Comparison of ENCODE assay signal across 17 cellular contexts in the genomic region with DNA sequence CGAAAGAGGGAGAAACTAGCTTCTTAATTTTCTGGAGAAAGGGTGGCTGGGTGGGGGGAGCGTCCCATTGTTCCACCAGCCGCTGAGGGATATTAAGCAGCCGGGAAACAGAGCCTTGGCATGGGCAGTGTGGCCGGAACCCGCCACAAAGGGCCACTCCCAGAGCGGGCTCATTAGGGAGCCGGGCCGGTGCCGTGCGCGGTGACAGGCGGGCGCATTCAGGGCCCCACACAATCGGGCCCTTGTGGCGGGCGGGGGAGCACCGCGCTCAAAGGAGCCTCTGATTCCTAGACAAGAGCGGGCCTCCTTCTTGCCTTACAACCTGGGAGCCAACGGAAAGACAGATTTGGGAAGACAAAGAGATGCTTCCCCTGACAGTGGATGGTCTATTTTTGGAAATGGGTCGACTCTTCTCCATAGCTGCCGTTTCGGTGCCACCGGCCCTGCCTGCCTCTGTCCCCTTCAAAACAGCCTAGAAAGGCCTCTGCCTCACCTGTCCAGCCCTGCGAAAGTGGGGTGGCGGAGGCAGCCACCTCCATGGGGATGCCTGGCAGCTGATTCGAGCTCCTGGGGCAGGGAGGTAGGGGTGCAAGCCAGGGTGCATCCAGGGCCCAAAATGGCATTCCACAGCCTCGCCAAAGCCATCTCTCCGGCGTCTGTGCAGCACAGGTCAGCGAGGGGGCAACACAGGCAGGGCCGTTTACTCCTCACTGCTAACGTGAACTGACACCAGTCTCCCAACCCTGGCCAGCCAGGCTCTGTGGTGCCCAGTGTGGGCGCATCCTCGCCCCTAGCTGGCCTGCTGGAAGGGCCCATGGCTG. TPM values are rescaled to one million over a fixed set of nuclear protein-coding genes. Genes with fewer than 3 reads are reported as not detected.
DNase-seq lines count a peak whose midpoint lies in the region; ATAC-seq, FAIRE-seq and TF ChIP-seq lines count a peak whose summit lies in the region.
"Had no signal": no experiment of that assay in that cellular context is flagged by ENCODE, and none has a peak within 500 bp of the region (broad histone marks: within the 10 kb centered on the region; RNA-seq: fewer than 3 reads in every experiment).

No MANE protein-coding gene starts in this region.

- H3K4me2 ChIP-seq in GM23338 (peak overlapping the region; percentile 48; the same call in 1 of the 2 replicates), H1 (ENCODE audit: insufficient read depth in 1 of 2, low read depth in 2 of 2, low read length in 2 of 2) (0 out of 4 replicates have a peak overlapping the region, but pooled peaks of 1 of the 2 experiments have one; percentile 31)

- no peak for TF ChIP-seq POLR2A in H1 (IDR thresholded peaks at IDR 0.05; ENCODE audit: control extremely low read depth in 1 of 2, low read depth in 2 of 2, low read length in 2 of 2)

- CTCF ChIA-PET in H1 (lab: Charles Lee; ENCODE audit: partially characterized antibody): interaction anchor here (1.0 to 4.3 kb wide), 10 partner anchors 8 to 70 kb away, joined by 3 to 18 read pairs (median 5); no protein-coding TSS in a partner anchor

- no peak overlapping the region for H2AFZ ChIP-seq in GM23338
- no peak overlapping the region for H2AFZ ChIP-seq in H1 (ENCODE audit: low read length)

- H3K23me2 ChIP-seq in H1 (ENCODE audit: low read depth, low read length): no peaks in the 10 kb centered on the region

- H3K27ac ChIP-seq in GM23338 (ENCODE audit: low read depth): no peak overlapping the region
- no peak overlapping the region for H3K27ac ChIP-seq in H1 (ENCODE audit: low read depth, low read length)
- peak overlapping the region; percentile 11 for H3K27ac ChIP-seq in stomach smooth muscle (ENCODE audit: low read length)
- H3K27ac ChIP-seq: SK-N-MC had no signal

- H2BK20ac ChIP-seq in H1 (ENCODE audit: low read length): no peak overlapping the region

- H3K18ac ChIP-seq in H1 (ENCODE audit: extremely low read depth, low read length): peak overlapping the region; percentile 60

- TF ChIP-seq CTCF in GM23338 (conservative IDR thresholded peaks at IDR 0.05; ENCODE audit: low read depth in 2 of 2) (no peak), H1 (IDR thresholded peaks at IDR 0.05; ENCODE audit: control extremely low read depth in 1 of 3, insufficient read depth in 1 of 3, low read depth in 1 of 3, low read length in 3 of 3) (no peak)

- H3K9me3 Mint-ChIP-seq in GM23338: no peaks in the 10 kb centered on the region
- no peaks in the 10 kb centered on the region for H3K9me3 Mint-ChIP-seq in naive thymus-derived CD8-positive, alpha-beta T cell
- H3K9me3 Mint-ChIP-seq: stimulated activated memory B cell treated with anti-CD40 and anti-IgM and Interleukin-4, amounts not matched to agents 10 μg/mL and 1 μg/mL and 100 μg/mL, for 72 hours had no signal

- H3K36me3 Mint-ChIP-seq in GM23338 (ENCODE audit: low read depth): no peaks in the 10 kb centered on the region; the same call in 2 of the 3 replicates
- no peaks in the 10 kb centered on the region for H3K36me3 Mint-ChIP-seq in naive thymus-derived CD8-positive, alpha-beta T cell
- H3K36me3 Mint-ChIP-seq: stimulated activated memory B cell treated with anti-CD40 and anti-IgM and Interleukin-4, amounts not matched to agents 10 μg/mL and 1 μg/mL and 100 μg/mL, for 72 hours had no signal

- H3K23ac ChIP-seq in H1 (ENCODE audit: insufficient read length): no peak overlapping the region

- H3K9me2 ChIP-seq in GM23338 (ENCODE audit: insufficient read depth): no peaks in the 10 kb centered on the region

- H3K14ac ChIP-seq in H1 (ENCODE audit: insufficient read length): no peak overlapping the region

- WGBS in H1 (ENCODE audit: extremely low coverage in 1 of 2, insufficient coverage in 1 of 2, insufficient read length in 1 of 2, insufficient replicate concordance in 2 of 2, low coverage in 1 of 2, low lambda C conversion rate in 2 of 2, missing lambda C conversion rate in 1 of 2), 2 experiments: 91% methylated on average over 32 of the region's 36 CpGs; no CpG with 5 or more reads in 1 of the 2 experiments

- no peak overlapping the region for H3K56ac ChIP-seq in H1 (replicated peaks; ENCODE audit: insufficient read length, low read depth, low read length)

- POLR2A ChIA-PET in H1 (lab: Charles Lee; ENCODE audit: partially characterized antibody): interaction anchor here (0.6 to 2.6 kb wide), 2 partner anchors 12 to 1015 kb away, joined by 3 to 10 read pairs; a partner anchor contains a TSS
- POLR2A ChIA-PET in naive thymus-derived CD8-positive, alpha-beta T cell (lab: Charles Lee): no interaction called here

- H2AK5ac ChIP-seq in H1 (ENCODE audit: low read depth, low read length): peak overlapping the region; percentile 39; the same call in 1 of the 2 replicates

- peak overlapping the region; percentile 52 for H4K91ac ChIP-seq in H1 (replicated peaks; ENCODE audit: insufficient read length, low read length)

- H3K27me3 ChIP-seq in GM23338 (ENCODE audit: insufficient read depth) (no peaks in the 10 kb centered on the region), H1 (replicated peaks in 1 of 4; ENCODE audit: control insufficient read depth in 3 of 4, extremely low read depth in 1 of 4, insufficient read depth in 3 of 4, low read length in 3 of 4) (no peaks in the 10 kb centered on the region; a peak in 1 of 7 replicates), mucosa of stomach (ENCODE audit: control insufficient read depth, insufficient read depth, low read length) (no peaks in the 10 kb centered on the region), stomach smooth muscle (ENCODE audit: control insufficient read depth in 1 of 2, insufficient read depth in 2 of 2, low read length in 2 of 2) (no peaks in the 10 kb centered on the region)

- H3K4me3 Mint-ChIP-seq in GM23338: no peak overlapping the region
- no peak overlapping the region for H3K4me3 Mint-ChIP-seq in naive thymus-derived CD8-positive, alpha-beta T cell
- H3K4me3 Mint-ChIP-seq: stimulated activated memory B cell treated with anti-CD40 and anti-IgM and Interleukin-4, amounts not matched to agents 10 μg/mL and 1 μg/mL and 100 μg/mL, for 72 hours had no signal

- peak overlapping the region; percentile 39 for H4K8ac ChIP-seq in H1 (ENCODE audit: extremely low read depth, insufficient read depth, low read length)

- no peak overlapping the region for H3K4ac ChIP-seq in H1 (replicated peaks; ENCODE audit: insufficient read length, low read depth, low read length)

- no peak for FAIRE-seq in H1 (lab: Jason Lieb, UNC)

- 0 out of 2 replicates have a peak overlapping the region, but pooled peaks have one; percentile 46 for H2BK15ac ChIP-seq in H1 (ENCODE audit: low read length)

- H3K4me1 Mint-ChIP-seq in GM23338: peaks cover 34% of the 10 kb centered on the region
- peaks cover 5 to 46% (median 14%) of the 10 kb centered on the region in 4 donors for H3K4me1 Mint-ChIP-seq in naive thymus-derived CD8-positive, alpha-beta T cell

- H3K36me3 ChIP-seq in GM23338 (ENCODE audit: insufficient read depth) (no peaks in the 10 kb centered on the region), H1 (ENCODE audit: control insufficient read depth in 2 of 4, insufficient read depth in 4 of 4, low read length in 3 of 4) (no peaks in the 10 kb centered on the region), mucosa of stomach (ENCODE audit: control insufficient read depth, insufficient read depth, low read length) (no peaks in the 10 kb centered on the region), stomach smooth muscle (ENCODE audit: control insufficient read depth in 2 of 2, insufficient read depth in 2 of 2, low read length in 2 of 2) (no peaks in the 10 kb centered on the region)

- 0 out of 2 replicates have a peak overlapping the region, but pooled peaks have one; percentile 24 for H2BK5ac ChIP-seq in H1 (ENCODE audit: low read depth, low read length)

- no peak for TF ChIP-seq EP300 in H1 (IDR thresholded peaks at IDR 0.05; ENCODE audit: borderline replicate concordance in 1 of 2, low read depth in 2 of 2, low read length in 2 of 2)

- no peak overlapping the region for H2BK120ac ChIP-seq in H1 (replicated peaks; ENCODE audit: low read depth, low read length)

- H3K4me3 ChIP-seq in GM23338 (no peak overlapping the region), H1 (ENCODE audit: extremely low read depth in 1 of 4, insufficient read depth in 2 of 4, low read depth in 3 of 4, low read length in 4 of 4) (no peak overlapping the region), mucosa of stomach (ENCODE audit: low read length) (no peak overlapping the region), stomach smooth muscle (ENCODE audit: low read length in 2 of 2) (no peak overlapping the region)
- H3K4me3 ChIP-seq: SK-N-MC had no signal

- H3K9me3 ChIP-seq in H1 (ENCODE audit: insufficient read depth in 2 of 2, low read depth in 1 of 2, low read length in 1 of 2) (no peaks in the 10 kb centered on the region), mucosa of stomach (ENCODE audit: control insufficient read depth, low read length) (no peaks in the 10 kb centered on the region), stomach smooth muscle (ENCODE audit: control insufficient read depth in 2 of 2, low read length in 2 of 2) (no peaks in the 10 kb centered on the region)

- peaks cover 20% of the 10 kb centered on the region for H3K4me1 ChIP-seq in GM23338 (ENCODE audit: insufficient read depth)
- H3K4me1 ChIP-seq in H1 (replicated peaks in 1 of 4; ENCODE audit: control insufficient read depth in 3 of 4, insufficient read depth in 4 of 4, low read length in 3 of 4): peaks cover 0 to 23% (median 17%) of the 10 kb centered on the region in 4 experiments; a peak in 6 of 7 replicates
- peaks cover 92% of the 10 kb centered on the region for H3K4me1 ChIP-seq in mucosa of stomach (ENCODE audit: control insufficient read depth, insufficient read depth, low read length)
- H3K4me1 ChIP-seq in stomach smooth muscle (ENCODE audit: control insufficient read depth, insufficient read depth, low read length): peaks cover 93% of the 10 kb centered on the region

- H3K79me1 ChIP-seq in H1 (ENCODE audit: low read depth, low read length): peaks cover 26% of the 10 kb centered on the region

- no peak overlapping the region for H2BK12ac ChIP-seq in H1 (ENCODE audit: low read depth, low read length)

- 0 out of 2 replicates have a peak, but pooled peaks cover 4% of the 10 kb centered on the region for H3F3A ChIP-seq in GM23338 (replicated peaks; ENCODE audit: low read depth)

- H4K20me1 ChIP-seq in GM23338 (replicated peaks; ENCODE audit: insufficient read depth) (peaks cover 12% of the 10 kb centered on the region; the same call in 1 of the 2 replicates), H1 (replicated peaks in 1 of 2; ENCODE audit: control insufficient read depth in 1 of 2, insufficient read depth in 2 of 2, low read length in 2 of 2) (peaks cover 7 to 15% of the 10 kb centered on the region in 2 experiments)

- no peak for DNase-seq in GM23338 (ENCODE audit: low spot score)
- DNase-seq in H1 (ENCODE audit: low read depth in 1 of 2, low spot score in 2 of 2): no peak
- no peak for DNase-seq in naive thymus-derived CD8-positive, alpha-beta T cell
- DNase-seq in HuH-7.5 (ENCODE audit: low spot score): no peak
- no peak for DNase-seq in NCI-H2029 (lab: John Stamatoyannopoulos, UW)
- DNase-seq in left lobe of liver (ENCODE audit: low spot score): no peak
- DNase-seq: activated CD4-positive, alpha-beta T cell treated with anti-CD3 and anti-CD28 coated beads for 4 hours; activated gamma-delta T cell; HCEC 1CT; IMR-90; MM.1S; NCI-H774; PC-3 had no signal

- ATAC-seq in GM23338: peak; percentile 52
- no peak for ATAC-seq in naive thymus-derived CD8-positive, alpha-beta T cell
- no peak for ATAC-seq in left lobe of liver
- ATAC-seq: PC-3; stimulated activated memory B cell treated with anti-CD40 and anti-IgM and Interleukin-4, amounts not matched to agents 10 μg/mL and 1 μg/mL and 100 μg/mL, for 72 hours had no signal

- H3K79me2 ChIP-seq in GM23338 (replicated peaks; ENCODE audit: insufficient read depth) (peaks cover 74% of the 10 kb centered on the region), H1 (ENCODE audit: control insufficient read depth in 1 of 2, insufficient read depth in 2 of 2, low read length in 2 of 2) (peaks cover 0 to 74% of the 10 kb centered on the region in 2 experiments; a peak in 2 of 4 replicates)

- no peak for TF ChIP-seq RAD21 in H1 (IDR thresholded peaks at IDR 0.05 in 1 of 2, conservative IDR thresholded peaks at IDR 0.05 in 1 of 2; ENCODE audit: low read depth in 2 of 2, low read length in 2 of 2)

- peaks cover 16% of the 10 kb centered on the region for H3K27me3 Mint-ChIP-seq in GM23338 (ENCODE audit: insufficient read depth, low read depth, poor library complexity)
- no peaks in the 10 kb centered on the region for H3K27me3 Mint-ChIP-seq in naive thymus-derived CD8-positive, alpha-beta T cell

- no peak overlapping the region for H4K5ac ChIP-seq in H1 (ENCODE audit: insufficient read length, low read depth, low read length)

- no peak overlapping the region for H3K27ac Mint-ChIP-seq in GM23338
- no peak overlapping the region for H3K27ac Mint-ChIP-seq in naive thymus-derived CD8-positive, alpha-beta T cell
- H3K27ac Mint-ChIP-seq: stimulated activated memory B cell treated with anti-CD40 and anti-IgM and Interleukin-4, amounts not matched to agents 10 μg/mL and 1 μg/mL and 100 μg/mL, for 72 hours had no signal

- no peak overlapping the region for H3K9ac ChIP-seq in H1 (replicated peaks in 1 of 4; ENCODE audit: extremely low read depth in 1 of 4, low read depth in 3 of 4, low read length in 3 of 4)
- peak overlapping the region; percentile 8 for H3K9ac ChIP-seq in mucosa of stomach (ENCODE audit: low read length)
- H3K9ac ChIP-seq in stomach smooth muscle (ENCODE audit: low read length in 2 of 2): no peak overlapping the region

RNA-seq across cellular contexts. Expression of a gene that starts 10.9 kb away (rescaled TPM):
- total RNA-seq in GM23338 (2014; rRNA removed; shearing (Covaris generic)): 24.9 and 26.8 TPM in 2 replicates
- polyA plus RNA-seq in GM23338 (2016; fragmentation: Nextera tagmentation; extraction: Ambion mirVana) (4.5 and 6.5 TPM in 2 replicates), H1 (2011; rRNA removed) (16.8 and 26.4 TPM in 2 replicates)
- total RNA-seq in H1 (2021; fragmentation: NEBNext Ultra II Directional; extraction: Animal tissue kit (Norgen Biotek cat#: 25700)): 35.8 and 38.6 TPM in 2 replicates
- 18.1 TPM for polyA plus RNA-seq in H1 (2011; cell fraction: cytosol; rRNA removed)
- 31.7 TPM for polyA plus RNA-seq in H1 (2011; cell fraction: nucleus; rRNA removed)
- polyA plus RNA-seq in H1 (2012, experiment 1 of 2): 18.2 to 30.0 TPM (median 25.2 TPM) in 4 replicates
- polyA plus RNA-seq in H1 (2012, experiment 2 of 2): 32.9 TPM
- polyA plus RNA-seq in H1 (2013, experiment 1 of 2): 15.1 TPM
- 15.5 TPM for polyA plus RNA-seq in H1 (2013, experiment 2 of 2)
- 22.2 and 22.8 TPM in 2 replicates for polyA minus RNA-seq in H1 (2011; rRNA and poly(A)+ RNA removed)
- 23.3 TPM for polyA minus RNA-seq in H1 (2011; cell fraction: cytosol; rRNA and poly(A)+ RNA removed)
- 19.6 TPM for polyA minus RNA-seq in H1 (2011; cell fraction: nucleus; rRNA and poly(A)+ RNA removed)
- 10 to 100 TPM in 1 of 2 experiments, 1 to 10 TPM in 1; 9.0 to 10.1 TPM for total RNA-seq in naive thymus-derived CD8-positive, alpha-beta T cell
- polyA plus RNA-seq in naive thymus-derived CD8-positive, alpha-beta T cell: 1 to 10 TPM in 2 of 3 donors, under 1 TPM in 1; 0.67 to 1.4 (median 1.3) TPM
- total RNA-seq in left lobe of liver: 25.0 TPM

RNA-seq across cellular contexts. Expression of a gene that starts 51.8 kb away (rescaled TPM):
- 1.6 and 2.0 TPM in 2 replicates for total RNA-seq in GM23338 (2014; rRNA removed; shearing (Covaris generic))
- polyA plus RNA-seq in GM23338 (2016; fragmentation: Nextera tagmentation; extraction: Ambion mirVana) (1.9 TPM in 2 replicates), H1 (2011; rRNA removed) (1.5 and 2.1 TPM in 2 replicates)
- total RNA-seq in H1 (2021; fragmentation: NEBNext Ultra II Directional; extraction: Animal tissue kit (Norgen Biotek cat#: 25700)): 2.6 and 3.1 TPM in 2 replicates
- 1.4 TPM for polyA plus RNA-seq in H1 (2011; cell fraction: cytosol; rRNA removed)
- polyA plus RNA-seq in H1 (2011; cell fraction: nucleus; rRNA removed): 3.1 TPM
- polyA plus RNA-seq in H1 (2012, experiment 1 of 2): 1.0 to 2.0 TPM (median 1.8 TPM) in 4 replicates
- 1.2 TPM for polyA plus RNA-seq in H1 (2012, experiment 2 of 2)
- 1.2 TPM for polyA plus RNA-seq in H1 (2013, experiment 1 of 2)
- 1.6 TPM for polyA plus RNA-seq in H1 (2013, experiment 2 of 2)
- 1.4 and 1.5 TPM in 2 replicates for polyA minus RNA-seq in H1 (2011; rRNA and poly(A)+ RNA removed)
- polyA minus RNA-seq in H1 (2011; cell fraction: cytosol; rRNA and poly(A)+ RNA removed): 1.7 TPM
- polyA minus RNA-seq in H1 (2011; cell fraction: nucleus; rRNA and poly(A)+ RNA removed): 3.8 TPM
- under 1 TPM; 0.34 to 0.36 TPM for total RNA-seq in naive thymus-derived CD8-positive, alpha-beta T cell
- polyA plus RNA-seq in naive thymus-derived CD8-positive, alpha-beta T cell: not detected
- 0.96 TPM for total RNA-seq in left lobe of liver
